ENCODE assay signal across 22 cellular contexts in the genomic region with DNA sequence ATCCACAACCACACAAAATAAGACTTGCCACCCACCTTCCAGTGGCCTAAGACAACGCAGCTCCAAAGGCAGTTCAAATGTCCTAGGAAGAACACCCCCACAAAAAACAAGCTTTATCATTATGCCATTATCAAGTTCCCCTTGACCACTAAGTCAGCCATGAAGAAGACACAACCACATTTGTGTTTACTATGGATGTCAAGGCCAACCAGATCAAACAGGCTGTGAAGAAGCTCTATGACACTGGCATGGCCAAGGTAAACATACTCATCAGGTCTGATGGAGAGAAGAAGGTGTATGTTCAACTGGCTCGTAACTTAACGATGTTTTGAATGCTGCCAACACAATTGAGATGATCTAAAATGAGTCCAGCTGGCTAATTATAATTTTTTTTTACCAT. TPM values are rescaled to one million over a fixed set of nuclear protein-coding genes. Genes with fewer than 3 reads are reported as not detected.
DNase-seq lines count a peak whose midpoint lies in the region; ATAC-seq and TF ChIP-seq lines count a peak whose summit lies in the region.
"Had no signal": no experiment of that assay in that cellular context is flagged by ENCODE, and none has a peak within 500 bp of the region (broad histone marks: within the 10 kb centered on the region; RNA-seq: fewer than 3 reads in every experiment).

No MANE protein-coding gene starts in this region.

- ATAC-seq in natural killer cell (no peak), left lobe of liver (peak; percentile 34), GM21526 (IDR thresholded peaks at IDR 0.05; ENCODE audit: low FRiP score, unreplicated experiment) (no peak)
- ATAC-seq in natural killer cell treated with Interleukin-12 subunit alpha and Interleukin-12 subunit beta and Interleukin-15 and Interleukin-18, amount 100 ng/mL, for 72 hours = no peak
- ATAC-seq: SK-N-SH treated with all-trans-retinoic acid at 6 μM for 48 hours, T-cell had no signal

- no peaks in the 10 kb centered on the region for H3K9me3 Mint-ChIP-seq in natural killer cell
- no peaks in the 10 kb centered on the region for H3K9me3 Mint-ChIP-seq in natural killer cell treated with Interleukin-12 subunit alpha and Interleukin-12 subunit beta and Interleukin-15 and Interleukin-18, amount 100 ng/mL, for 72 hours

- no peak overlapping the region for H3K4me3 Mint-ChIP-seq in natural killer cell
- H3K4me3 Mint-ChIP-seq in natural killer cell treated with Interleukin-12 subunit alpha and Interleukin-12 subunit beta and Interleukin-15 and Interleukin-18, amount 100 ng/mL, for 72 hours = no peak overlapping the region
- H3K4me3 Mint-ChIP-seq: IgD-negative memory B cell; T-cell; T-helper 2 cell treated with Interferon-gamma antibody and Interleukin-4, amounts not matched to agents 5 μg/mL and 100 μg/mL, for 36 hours had no signal

- TF ChIP-seq CTCF in natural killer cell (IDR thresholded peaks at IDR 0.05) = no peak

- H3K27me3 Mint-ChIP-seq in natural killer cell (ENCODE audit: low read depth in 2 of 2) = no peaks in the 10 kb centered on the region
- H3K27me3 Mint-ChIP-seq in natural killer cell treated with Interleukin-12 subunit alpha and Interleukin-12 subunit beta and Interleukin-15 and Interleukin-18, amount 100 ng/mL, for 72 hours = no peaks in the 10 kb centered on the region
- H3K27me3 Mint-ChIP-seq: IgD-negative memory B cell, T-cell had no signal

- peak overlapping the region; percentile 17 to 66 for H3K27ac Mint-ChIP-seq in natural killer cell
- H3K27ac Mint-ChIP-seq in natural killer cell treated with Interleukin-12 subunit alpha and Interleukin-12 subunit beta and Interleukin-15 and Interleukin-18, amount 100 ng/mL, for 72 hours = no peak overlapping the region
- H3K27ac Mint-ChIP-seq: IgD-negative memory B cell; T-cell; T-helper 2 cell treated with Interferon-gamma antibody and Interleukin-4, amounts not matched to agents 5 μg/mL and 100 μg/mL, for 36 hours had no signal

- H3K4me1 Mint-ChIP-seq in natural killer cell = peaks cover 24 to 34% of the 10 kb centered on the region in 2 donors
- H3K4me1 Mint-ChIP-seq in natural killer cell treated with Interleukin-12 subunit alpha and Interleukin-12 subunit beta and Interleukin-15 and Interleukin-18, amount 100 ng/mL, for 72 hours (ENCODE audit: low read depth in 2 of 2) = peaks cover 25 to 28% of the 10 kb centered on the region in 2 donors

- DNase-seq in natural killer cell (no peak), NCI-H510A (lab: John Stamatoyannopoulos, UW) (peak; percentile 12), left lobe of liver (ENCODE audit: low spot score) (no peak), D341Med (ENCODE audit: low spot score) (no peak), SIG-M5 treated with dmso at 0.1 percent for 504 hours (lab: John Stamatoyannopoulos, UW; ENCODE audit: unreplicated experiment) (no peak)
- no peak for DNase-seq in natural killer cell treated with Interleukin-12 subunit alpha and Interleukin-12 subunit beta and Interleukin-15 and Interleukin-18, amount 100 ng/mL, for 72 hours (ENCODE audit: low spot score)
- DNase-seq: DND-41, GOT3, HCEC 1CT, MV-4-11, NCI-H1105 treated with DMSO at 0.1 percent for 48 hours, NCI-H2107, NCI-H2227 treated with DMSO at 0.1 percent for 48 hours, NCI-H524, PC-9, RPMI8226, SIG-M5, T-cell had no signal

- intact Hi-C loops in natural killer cell (cut with micrococcal nuclease) = no loop called here

- no peaks in the 10 kb centered on the region for H3K36me3 Mint-ChIP-seq in natural killer cell
- peaks cover 10% of the 10 kb centered on the region for H3K36me3 Mint-ChIP-seq in natural killer cell treated with Interleukin-12 subunit alpha and Interleukin-12 subunit beta and Interleukin-15 and Interleukin-18, amount 100 ng/mL, for 72 hours

RNA-seq across cellular contexts. Expression of gene SEC63, which starts 26.1 kb away (rescaled TPM):
- 100 to 1,000 TPM in 1 of 3 donors, 10 to 100 TPM in 2; 84.4 to 104 (median 90.4) TPM for total RNA-seq in natural killer cell
- total RNA-seq in natural killer cell treated with Interleukin-12 subunit alpha and Interleukin-12 subunit beta and Interleukin-15 and Interleukin-18, amount 100 ng/mL, for 72 hours = 100 to 1,000 TPM; 106 to 116 TPM
- total RNA-seq in left lobe of liver = 77.3 TPM

Comparison
In these comparisons a context has a peak if more than half of its experiments do, and no peak if none do; other contexts are left out.
1. H3K27ac Mint-ChIP-seq: peak in natural killer cell (2 of 2); none in natural killer cell treated with Interleukin-12 subunit alpha and Interleukin-12 subunit beta and Interleukin-15 and Interleukin-18, amount 100 ng/mL, for 72 hours (0 of 2).